Comparison of ENCODE assay signal across 8 cellular contexts in genomic region chr5:139968547-139969261, GRCh38.
A peak's percentile ranks its signal among the peaks of the same experiment; 100 is the strongest.
DNase-seq lines count a peak whose midpoint lies in the region; ATAC-seq lines count a peak whose summit lies in the region.

No MANE protein-coding gene starts in this region.

- no peak overlapping the region for H3K9ac ChIP-seq in muscle layer of colon (ENCODE audit: low read length)

- no peaks in the 10 kb centered on the region for H3K36me3 ChIP-seq in muscle layer of colon (ENCODE audit: insufficient read depth, low read length)

- H3K27ac ChIP-seq in muscle layer of colon (ENCODE audit: low read depth, low read length) = peak overlapping the region; percentile 7

- DNase-seq in DMS 273 (lab: John Stamatoyannopoulos, UW; ENCODE audit: unreplicated experiment) (peak; percentile 95), HT1080 (ENCODE audit: low read depth) (peak; percentile 82), NOMO-1 treated with dmso at 0.1 percent for 144 hours (lab: John Stamatoyannopoulos, UW; ENCODE audit: unreplicated experiment) (peak; percentile 76), epidermal melanocyte (ENCODE audit: insufficient read length, low spot score) (peak; percentile 68)
- DNase-seq in activated CD8-positive, alpha-beta memory T cell treated with anti-CD3 and anti-CD28 coated beads, Interleukin-2, amount 50 U/mL, for 4 hours = peak; percentile 90
- peak; percentile 96 for DNase-seq in stimulated activated CD8-positive, alpha-beta memory T cell treated with anti-CD3 and anti-CD28 coated beads, Interleukin-4, amount 100 ng/mL, for 48 hours

- H3K27me3 ChIP-seq in muscle layer of colon (ENCODE audit: control insufficient read depth in 1 of 2, insufficient read depth in 2 of 2, low read length in 2 of 2) = no peaks in the 10 kb centered on the region

- ATAC-seq in GM21423 (IDR thresholded peaks at IDR 0.05; ENCODE audit: unreplicated experiment) = peak; percentile 90

- H3K9me3 ChIP-seq in muscle layer of colon (ENCODE audit: low read length) = no peaks in the 10 kb centered on the region

- peaks cover 14% of the 10 kb centered on the region for H3K4me1 ChIP-seq in muscle layer of colon (ENCODE audit: insufficient read depth, low read length)

- peak overlapping the region in 1 of 2 donors; percentile 33 for H3K4me3 ChIP-seq in muscle layer of colon (ENCODE audit: low read depth in 1 of 2, low read length in 2 of 2)
